In the genomic region with DNA sequence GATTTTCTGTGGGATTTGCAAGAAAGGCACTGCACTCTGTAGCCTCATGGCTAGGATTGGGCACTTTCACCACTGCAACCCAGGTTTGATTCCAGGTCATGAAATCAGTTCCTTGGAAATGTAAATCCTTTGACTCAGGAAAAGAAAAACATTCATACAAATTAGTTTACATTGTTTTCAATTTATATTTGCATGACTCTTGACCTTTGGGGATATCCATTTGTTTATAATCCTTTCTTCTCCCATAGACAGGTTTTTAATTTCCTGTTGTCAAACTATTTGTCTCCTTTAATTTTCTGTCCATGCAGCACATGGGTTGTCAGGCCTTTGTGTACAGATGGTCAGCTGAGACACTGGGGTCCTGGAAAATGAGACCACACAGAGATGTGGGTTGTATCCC, we compare ENCODE assay signal across 29 cellular contexts.
"Had no signal": no experiment of that assay in that cellular context is flagged by ENCODE, and none has a peak within 500 bp of the region (broad histone marks: within the 10 kb centered on the region; RNA-seq: fewer than 3 reads in every experiment).

No MANE protein-coding gene starts in this region.

- H3K79me2 ChIP-seq: hepatocyte had no signal

- H2AFZ ChIP-seq: hepatocyte had no signal

- H3K27me3 ChIP-seq: ascending aorta, breast epithelium, cardiac muscle cell, dorsolateral prefrontal cortex, esophagus muscularis mucosa, gastroesophageal sphincter, heart right ventricle, hepatocyte had no signal

- H3K4me2 ChIP-seq: hepatocyte had no signal

- H3K4me1 ChIP-seq: ascending aorta, breast epithelium, esophagus muscularis mucosa, gastroesophageal sphincter, heart right ventricle had no signal

- H3K27ac ChIP-seq: ascending aorta, breast epithelium, cardiac muscle cell, coronary artery, dorsolateral prefrontal cortex, esophagus muscularis mucosa, gastroesophageal sphincter, heart right ventricle, hepatocyte had no signal

- DNase-seq: activated CD4-positive, alpha-beta memory T cell treated with anti-CD3 and anti-CD28 coated beads for 36 hours; activated CD4-positive, alpha-beta T cell treated with anti-CD3 and anti-CD28 coated beads for 36 hours; activated CD4-positive, alpha-beta T cell treated with anti-CD3 and anti-CD28 coated beads, Interleukin-2, amount 10 ng/mL, durations not matched to agents 24 days and 14 days; activated CD4-positive, CD25-positive, alpha-beta regulatory T cell; activated CD4-positive, CD25-positive, alpha-beta regulatory T cell treated with anti-CD3 and anti-CD28 coated beads, Interleukin-2, amount 50 U/mL, for 72 hours; activated CD8-positive, alpha-beta memory T cell treated with anti-CD3 and anti-CD28 coated beads, Interleukin-2, amount 10 ng/mL, durations not matched to agents 7 days and 5 days; activated CD8-positive, alpha-beta memory T cell treated with anti-CD3 and anti-CD28 coated beads, Interleukin-2, amount 50 U/mL, for 4 hours; activated CD8-positive, alpha-beta T cell treated with anti-CD3 and anti-CD28 coated beads, Interleukin-2, amount 10 ng/mL, durations not matched to agents 7 days and 5 days; activated gamma-delta T cell; activated naive CD4-positive, alpha-beta T cell; activated naive CD4-positive, alpha-beta T cell treated with anti-CD3 and anti-CD28 coated beads, Interleukin-2, amount 10 ng/mL, durations not matched to agents 7 days and 5 days; activated naive CD8-positive, alpha-beta T cell treated with anti-CD3 and anti-CD28 coated beads, Interleukin-2, amount 10 ng/mL, durations not matched to agents 7 days and 5 days; activated T-cell treated with anti-CD3 and anti-CD28 coated beads for 4 hours; activated T-cell treated with anti-CD3 and anti-CD28 coated beads, Interleukin-2, amount 50 U/mL, for 24 hours; activated T-cell treated with anti-CD3 and anti-CD28 coated beads, Interleukin-2, amount 50 U/mL, for 72 hours; central memory CD4-positive, alpha-beta T cell; dorsolateral prefrontal cortex; effector memory CD4-positive, alpha-beta T cell; erythroblast; heart right ventricle; T-helper 17 cell; T1000 had no signal

- H3K9me3 ChIP-seq: ascending aorta, breast epithelium, esophagus muscularis mucosa, gastroesophageal sphincter, heart right ventricle had no signal

- H3K36me3 ChIP-seq: ascending aorta, breast epithelium, cardiac muscle cell, esophagus muscularis mucosa, gastroesophageal sphincter, heart right ventricle had no signal

- H3K4me3 ChIP-seq: ascending aorta, breast epithelium, cardiac muscle cell, coronary artery, dorsolateral prefrontal cortex, esophagus muscularis mucosa, gastroesophageal sphincter, heart right ventricle, hepatocyte had no signal
